ENCODE assay signal across 2 cellular contexts in genomic region chr3:187342255-187342654, GRCh38.
TF ChIP-seq lines count a peak whose summit lies in the region.

No MANE protein-coding gene starts in this region.

TF ChIP-seq in IMR-90, 13 proteins besides CTCF, POLR2A, EP300 and RAD21:
- TF ChIP-seq CEBPB (IDR thresholded peaks at IDR 0.05; ENCODE audit: low read depth, low read length) (no peak), NFE2L2 (IDR thresholded peaks at IDR 0.05; ENCODE audit: low read depth, low read length) (no peak), ELK1 (IDR thresholded peaks at IDR 0.05; ENCODE audit: borderline replicate concordance, low read depth, low read length) (no peak), USF2 (IDR thresholded peaks at IDR 0.05; ENCODE audit: low read depth, low read length) (no peak)

TF ChIP-seq in H1, 55 proteins besides CTCF, POLR2A, EP300 and RAD21:
- TF ChIP-seq E2F6 (IDR thresholded peaks at IDR 0.05): no peak
- no peak for TF ChIP-seq KDM1A (IDR thresholded peaks at IDR 0.05; ENCODE audit: borderline replicate concordance, low read length)
- TF ChIP-seq TAF7 (optimal IDR thresholded peaks at IDR 0.05; ENCODE audit: borderline replicate concordance, low read depth, low read length): no peak
- no peak for TF ChIP-seq SAP30 (IDR thresholded peaks at IDR 0.05; ENCODE audit: insufficient read depth, insufficient replicate concordance, low read length)
TF ChIP-seq in H1: peak in this region for 0.
